8 cellular contexts compared by ENCODE assay signal in the genomic region with DNA sequence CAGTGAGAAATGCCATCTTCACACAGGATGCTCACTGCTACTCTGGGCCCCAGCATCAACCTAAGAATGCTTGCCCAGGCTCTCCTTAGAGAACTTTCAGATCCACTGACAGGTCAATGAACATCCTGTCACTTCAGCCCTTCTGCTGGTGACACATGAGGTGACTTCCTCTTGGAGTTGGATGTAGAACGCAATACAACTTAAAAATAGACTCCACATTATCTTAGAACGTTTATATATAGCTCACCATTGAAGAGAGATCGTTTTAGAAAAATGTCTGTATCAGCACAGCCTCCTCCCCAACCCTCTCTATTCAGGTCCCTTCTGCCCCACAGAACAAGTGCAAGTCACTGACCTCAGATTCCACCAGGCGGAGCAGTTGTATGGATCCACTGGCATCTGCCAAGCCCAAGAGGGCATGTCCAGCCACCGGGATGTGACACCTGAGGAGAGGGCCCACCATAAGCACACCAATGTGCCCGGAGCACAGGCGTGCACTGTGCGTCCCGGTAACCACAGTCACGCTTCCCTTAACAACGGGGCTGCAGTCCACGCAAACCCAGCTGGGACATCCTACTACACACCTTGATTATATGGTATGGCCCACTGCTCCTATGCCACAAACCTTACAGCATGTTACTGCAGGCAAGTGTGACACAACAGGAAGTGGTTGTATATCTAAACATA. TPM values are rescaled to one million over a fixed set of nuclear protein-coding genes. Genes with fewer than 3 reads are reported as not detected.
DNase-seq lines count a peak whose midpoint lies in the region; ATAC-seq and TF ChIP-seq lines count a peak whose summit lies in the region.
"Had no signal": no experiment of that assay in that cellular context is flagged by ENCODE, and none has a peak within 500 bp of the region (broad histone marks: within the 10 kb centered on the region; RNA-seq: fewer than 3 reads in every experiment).

No MANE protein-coding gene starts in this region.

- H3K27ac ChIP-seq in mammary epithelial cell (ENCODE audit: insufficient read depth, low read depth, low read length) (no peak overlapping the region), GM23338 (ENCODE audit: low read depth) (no peak overlapping the region)

- H3K4me3 ChIP-seq in GM12865 (ENCODE audit: low read depth, low read length) = no peak overlapping the region
- H3K4me3 ChIP-seq in mammary epithelial cell (replicated peaks in 1 of 3; ENCODE audit: insufficient read depth in 1 of 3, low read depth in 2 of 3, low read length in 3 of 3) = no peak overlapping the region
- no peak overlapping the region for H3K4me3 ChIP-seq in GM23338

- dilution Hi-C loops in mammary epithelial cell (cut with HindIII; ENCODE audit: low sequenced_read_pairs) = no loop called here

- in situ Hi-C loops in mammary epithelial cell (cut with MboI; ENCODE audit: low sequenced_read_pairs in 2 of 2) = no loop called here

- no peaks in the 10 kb centered on the region for H3K9me2 ChIP-seq in GM23338 (ENCODE audit: insufficient read depth)

- H4K20me1 ChIP-seq in mammary epithelial cell (ENCODE audit: insufficient read depth, low read length) = no peaks in the 10 kb centered on the region
- peaks cover 23% of the 10 kb centered on the region; the same call in 1 of the 2 replicates for H4K20me1 ChIP-seq in GM23338 (replicated peaks; ENCODE audit: insufficient read depth)

- no peaks in the 10 kb centered on the region for H3K27me3 Mint-ChIP-seq in natural killer cell treated with Interleukin-12 subunit alpha and Interleukin-12 subunit beta and Interleukin-15 and Interleukin-18, amount 100 ng/mL, for 72 hours
- H3K27me3 Mint-ChIP-seq in progenitor cell of endocrine pancreas = no peaks in the 10 kb centered on the region
- peaks cover 21% of the 10 kb centered on the region for H3K27me3 Mint-ChIP-seq in GM23338 (ENCODE audit: insufficient read depth, low read depth, poor library complexity)

- peaks cover 22% of the 10 kb centered on the region; the same call in 1 of the 2 replicates for H3F3A ChIP-seq in GM23338 (replicated peaks; ENCODE audit: low read depth)

- TF ChIP-seq CTCF in GM12865 (IDR thresholded peaks at IDR 0.05; ENCODE audit: insufficient read depth, low read depth, low read length, missing control alignments) (peak; percentile 14), mammary epithelial cell (conservative IDR thresholded peaks at IDR 0.05 in 1 of 2, IDR thresholded peaks at IDR 0.05 in 1 of 2; ENCODE audit: extremely low read depth in 1 of 2, insufficient read depth in 1 of 2, low read depth in 1 of 2, low read length in 2 of 2) (no peak), progenitor cell of endocrine pancreas (IDR thresholded peaks at IDR 0.05; ENCODE audit: unreplicated experiment) (no peak), GM23338 (conservative IDR thresholded peaks at IDR 0.05; ENCODE audit: low read depth in 2 of 2) (no peak; a peak in 1 of 4 replicates)

- no peaks in the 10 kb centered on the region for H3K27me3 ChIP-seq in mammary epithelial cell (ENCODE audit: insufficient read depth, low read length)
- H3K27me3 ChIP-seq in GM23338 (ENCODE audit: insufficient read depth) = no peaks in the 10 kb centered on the region

- CTCF ChIA-PET in mammary epithelial cell (lab: Charles Lee; ENCODE audit: low non-redundant PET) = no interaction called here

- H3K4me1 Mint-ChIP-seq in natural killer cell treated with Interleukin-12 subunit alpha and Interleukin-12 subunit beta and Interleukin-15 and Interleukin-18, amount 100 ng/mL, for 72 hours (ENCODE audit: low read depth in 2 of 2) = peaks cover 27 to 28% of the 10 kb centered on the region in 2 donors
- H3K4me1 Mint-ChIP-seq in progenitor cell of endocrine pancreas (ENCODE audit: low read depth) = peaks cover 10% of the 10 kb centered on the region
- peaks cover 22% of the 10 kb centered on the region for H3K4me1 Mint-ChIP-seq in GM23338

- BruUV-seq in mammary epithelial cell (replicated peaks; lab: Mats Ljungman, UMichigan) = no TSS peak

- ATAC-seq in natural killer cell treated with Interleukin-12 subunit alpha and Interleukin-12 subunit beta and Interleukin-15 and Interleukin-18, amount 100 ng/mL, for 72 hours = no peak
- no peak for ATAC-seq in GM23338

- H3K27ac Mint-ChIP-seq in natural killer cell treated with Interleukin-12 subunit alpha and Interleukin-12 subunit beta and Interleukin-15 and Interleukin-18, amount 100 ng/mL, for 72 hours = peak overlapping the region; percentile 9 to 75
- no peak overlapping the region for H3K27ac Mint-ChIP-seq in progenitor cell of endocrine pancreas
- no peak overlapping the region for H3K27ac Mint-ChIP-seq in GM23338

- H3K4me3 Mint-ChIP-seq in natural killer cell treated with Interleukin-12 subunit alpha and Interleukin-12 subunit beta and Interleukin-15 and Interleukin-18, amount 100 ng/mL, for 72 hours = peak overlapping the region; percentile 66
- no peak overlapping the region for H3K4me3 Mint-ChIP-seq in progenitor cell of endocrine pancreas (ENCODE audit: low read depth)
- H3K4me3 Mint-ChIP-seq in GM23338 = no peak overlapping the region; the same call in 2 of the 3 replicates

- H3K79me2 ChIP-seq in mammary epithelial cell (ENCODE audit: insufficient read depth, low read length) = peaks cover 60% of the 10 kb centered on the region
- H3K79me2 ChIP-seq in GM23338 (replicated peaks; ENCODE audit: insufficient read depth) = peaks cover 41% of the 10 kb centered on the region

- H3K9me3 Mint-ChIP-seq in natural killer cell treated with Interleukin-12 subunit alpha and Interleukin-12 subunit beta and Interleukin-15 and Interleukin-18, amount 100 ng/mL, for 72 hours = no peaks in the 10 kb centered on the region
- no peaks in the 10 kb centered on the region for H3K9me3 Mint-ChIP-seq in progenitor cell of endocrine pancreas (ENCODE audit: low read depth)
- no peaks in the 10 kb centered on the region for H3K9me3 Mint-ChIP-seq in GM23338

- H3K9me3 ChIP-seq in mammary epithelial cell (replicated peaks; ENCODE audit: insufficient read depth, low read length) = no peaks in the 10 kb centered on the region

- 89% methylated on average over 12 of the region's 12 CpGs for WGBS in mammary epithelial cell (ENCODE audit: low coverage, missing lambda C conversion rate)

- H3K36me3 ChIP-seq in mammary epithelial cell (ENCODE audit: insufficient read depth, low read length) (peaks cover 12% of the 10 kb centered on the region), GM23338 (ENCODE audit: insufficient read depth) (peaks cover 29% of the 10 kb centered on the region)

- intact Hi-C loops in mammary epithelial cell (cut with micrococcal nuclease) = loop anchor here (2.0 kb wide), 1 partner anchor 13 kb away; no protein-coding TSS in a partner anchor

- H3K9ac ChIP-seq in mammary epithelial cell (ENCODE audit: insufficient read depth, low read length) = no peak overlapping the region

- peaks cover 21% of the 10 kb centered on the region for H3K36me3 Mint-ChIP-seq in natural killer cell treated with Interleukin-12 subunit alpha and Interleukin-12 subunit beta and Interleukin-15 and Interleukin-18, amount 100 ng/mL, for 72 hours
- H3K36me3 Mint-ChIP-seq in progenitor cell of endocrine pancreas (ENCODE audit: insufficient read depth) (peaks cover 3% of the 10 kb centered on the region), GM23338 (ENCODE audit: low read depth) (peaks cover 56% of the 10 kb centered on the region)

- DNase-seq in GM12865 (ENCODE audit: low read depth) = peak; percentile 55
- DNase-seq in NOMO-1 treated with DMSO at 0.1 percent for 48 hours (lab: John Stamatoyannopoulos, UW; ENCODE audit: unreplicated experiment) = peak; percentile 70
- DNase-seq in mammary epithelial cell = peak; percentile 46
- no peak for DNase-seq in natural killer cell treated with Interleukin-12 subunit alpha and Interleukin-12 subunit beta and Interleukin-15 and Interleukin-18, amount 100 ng/mL, for 72 hours (ENCODE audit: low spot score)
- DNase-seq in nucleus accumbens (lab: John Stamatoyannopoulos, UW) = no peak
- no peak for DNase-seq in progenitor cell of endocrine pancreas (ENCODE audit: low spot score, unreplicated experiment)
- no peak for DNase-seq in GM23338 (ENCODE audit: low spot score)
- DNase-seq: EL had no signal

- H2AFZ ChIP-seq in mammary epithelial cell (ENCODE audit: low read depth, low read length) (no peak overlapping the region), GM23338 (no peak overlapping the region)

- H3K4me2 ChIP-seq in mammary epithelial cell (ENCODE audit: insufficient read depth, low read depth, low read length) (peak overlapping the region; percentile 45), GM23338 (no peak overlapping the region)

- H3K4me1 ChIP-seq in mammary epithelial cell (ENCODE audit: insufficient read depth, low read length) = peaks cover 26% of the 10 kb centered on the region
- peaks cover 20% of the 10 kb centered on the region for H3K4me1 ChIP-seq in GM23338 (ENCODE audit: insufficient read depth)

RNA-seq across cellular contexts. Expression of a gene that starts 2.9 kb away (rescaled TPM):
- total RNA-seq in mammary epithelial cell = 10 to 100 TPM; 25.0 to 41.4 TPM
- polyA plus RNA-seq in mammary epithelial cell = 26.8 TPM
- polyA minus RNA-seq in mammary epithelial cell = 31.9 TPM
- total RNA-seq in natural killer cell treated with Interleukin-12 subunit alpha and Interleukin-12 subunit beta and Interleukin-15 and Interleukin-18, amount 100 ng/mL, for 72 hours = 10 to 100 TPM; 32.5 to 78.0 TPM
- 58.8 and 64.0 TPM in 2 replicates for total RNA-seq in progenitor cell of endocrine pancreas
- 53.7 and 68.8 TPM in 2 replicates for total RNA-seq in GM23338 (2014; rRNA removed; shearing (Covaris generic))
- 44.5 and 48.8 TPM in 2 replicates for polyA plus RNA-seq in GM23338 (2016; fragmentation: Nextera tagmentation; extraction: Ambion mirVana)

RNA-seq across cellular contexts. Expression of a gene that starts 14.4 kb away (rescaled TPM):
- total RNA-seq in mammary epithelial cell = 10 to 100 TPM; 10.2 to 48.0 TPM
- polyA plus RNA-seq in mammary epithelial cell = 41.5 TPM
- 30.2 TPM for polyA minus RNA-seq in mammary epithelial cell
- total RNA-seq in natural killer cell treated with Interleukin-12 subunit alpha and Interleukin-12 subunit beta and Interleukin-15 and Interleukin-18, amount 100 ng/mL, for 72 hours = 10 to 100 TPM; 31.5 to 96.1 TPM
- 35.7 and 38.8 TPM in 2 replicates for total RNA-seq in progenitor cell of endocrine pancreas
- total RNA-seq in GM23338 (2014; rRNA removed; shearing (Covaris generic)) = 50.3 and 58.5 TPM in 2 replicates
- polyA plus RNA-seq in GM23338 (2016; fragmentation: Nextera tagmentation; extraction: Ambion mirVana) = 25.8 and 41.7 TPM in 2 replicates

RNA-seq across cellular contexts. Expression of a gene that starts 24.2 kb away (rescaled TPM):
- 10 to 100 TPM; 31.3 to 46.1 TPM for total RNA-seq in mammary epithelial cell
- 35.8 TPM for polyA plus RNA-seq in mammary epithelial cell
- 1.6 TPM for polyA minus RNA-seq in mammary epithelial cell
- total RNA-seq in natural killer cell treated with Interleukin-12 subunit alpha and Interleukin-12 subunit beta and Interleukin-15 and Interleukin-18, amount 100 ng/mL, for 72 hours = 10 to 100 TPM; 35.9 to 48.6 TPM
- total RNA-seq in progenitor cell of endocrine pancreas = 27.9 and 30.2 TPM in 2 replicates
- total RNA-seq in GM23338 (2014; rRNA removed; shearing (Covaris generic)) = 32.6 and 32.8 TPM in 2 replicates
- polyA plus RNA-seq in GM23338 (2016; fragmentation: Nextera tagmentation; extraction: Ambion mirVana) = 146 and 165 TPM in 2 replicates

RNA-seq across cellular contexts. Expression of a gene that starts 25.7 kb away (rescaled TPM):
- 1 to 10 TPM; 1.3 to 1.7 TPM for total RNA-seq in mammary epithelial cell
- polyA plus RNA-seq in mammary epithelial cell = 0.25 TPM
- polyA minus RNA-seq in mammary epithelial cell = not detected
- 1 to 10 TPM; 1.2 to 7.1 TPM for total RNA-seq in natural killer cell treated with Interleukin-12 subunit alpha and Interleukin-12 subunit beta and Interleukin-15 and Interleukin-18, amount 100 ng/mL, for 72 hours
- 7.9 and 8.8 TPM in 2 replicates for total RNA-seq in progenitor cell of endocrine pancreas
- total RNA-seq in GM23338 (2014; rRNA removed; shearing (Covaris generic)) = 0.39 and 0.80 TPM in 2 replicates
- polyA plus RNA-seq in GM23338 (2016; fragmentation: Nextera tagmentation; extraction: Ambion mirVana) = 0.28 and 0.45 TPM in 2 replicates

RNA-seq across cellular contexts. Expression of a gene that starts 29.6 kb away (rescaled TPM):
- 100 to 1,000 TPM in 1 of 2 donors, 10 to 100 TPM in 1; 35.0 to 153 TPM for total RNA-seq in mammary epithelial cell
- polyA plus RNA-seq in mammary epithelial cell = 146 TPM
- 137 TPM for polyA minus RNA-seq in mammary epithelial cell
- total RNA-seq in natural killer cell treated with Interleukin-12 subunit alpha and Interleukin-12 subunit beta and Interleukin-15 and Interleukin-18, amount 100 ng/mL, for 72 hours = 10 to 100 TPM; 56.6 to 64.7 TPM
- total RNA-seq in progenitor cell of endocrine pancreas = 64.0 and 74.9 TPM in 2 replicates
- 33.9 and 63.8 TPM in 2 replicates for total RNA-seq in GM23338 (2014; rRNA removed; shearing (Covaris generic))
- polyA plus RNA-seq in GM23338 (2016; fragmentation: Nextera tagmentation; extraction: Ambion mirVana) = 33.5 and 36.6 TPM in 2 replicates

Comparison
In these comparisons a context has a peak if more than half of its experiments do, and no peak if none do; other contexts are left out.
1. DNase-seq: peak in GM12865 (single experiment), NOMO-1 treated with DMSO at 0.1 percent for 48 hours (single experiment) and mammary epithelial cell (single experiment); none in natural killer cell treated with Interleukin-12 subunit alpha and Interleukin-12 subunit beta and Interleukin-15 and Interleukin-18, amount 100 ng/mL, for 72 hours (single experiment), nucleus accumbens (0 of 56), progenitor cell of endocrine pancreas (single experiment) and GM23338 (single experiment).
2. H3K27ac Mint-ChIP-seq: peak in natural killer cell treated with Interleukin-12 subunit alpha and Interleukin-12 subunit beta and Interleukin-15 and Interleukin-18, amount 100 ng/mL, for 72 hours (2 of 2); none in progenitor cell of endocrine pancreas (single experiment) and GM23338 (single experiment).